13 cellular contexts compared by ENCODE assay signal in genomic region chr20:46985241-46985640, GRCh38.
A peak's percentile ranks its signal among the peaks of the same experiment; 100 is the strongest.
DNase-seq lines count a peak whose midpoint lies in the region; ATAC-seq and TF ChIP-seq lines count a peak whose summit lies in the region.
"Had no signal": no experiment of that assay in that cellular context is flagged by ENCODE, and none has a peak within 500 bp of the region (broad histone marks: within the 10 kb centered on the region; RNA-seq: fewer than 3 reads in every experiment).

No MANE protein-coding gene starts in this region.

- H3K9me3 ChIP-seq in adipocyte (ENCODE audit: control insufficient read depth, low read length) (peaks cover 8% of the 10 kb centered on the region), suprapubic skin (no peaks in the 10 kb centered on the region)

- H3K27ac ChIP-seq in suprapubic skin: peak overlapping the region; percentile 40
- H3K27ac ChIP-seq: 22Rv1; BLaER1 treated with 17β-estradiol and CSF1 and Interleukin-3, amounts not matched to agents 10 nM and 100 nM had no signal

- 68% methylated on average over 2 of the region's 2 CpGs for WGBS in suprapubic skin

- H3K27me3 ChIP-seq in adipocyte (replicated peaks; ENCODE audit: control insufficient read depth, insufficient read depth, low read length) (no peaks in the 10 kb centered on the region), suprapubic skin (no peaks in the 10 kb centered on the region)
- H3K27me3 ChIP-seq: BLaER1 treated with 17β-estradiol and CSF1 and Interleukin-3, amounts not matched to agents 10 nM and 100 nM had no signal

- no peak for TF ChIP-seq EP300 in suprapubic skin (IDR thresholded peaks at IDR 0.05)

- peaks cover 38% of the 10 kb centered on the region for H3K4me1 ChIP-seq in adipocyte (ENCODE audit: control insufficient read depth, insufficient read depth, low read length)
- H3K4me1 ChIP-seq in suprapubic skin: peaks cover 12% of the 10 kb centered on the region

- ATAC-seq in HG02973 (IDR thresholded peaks at IDR 0.05; ENCODE audit: unreplicated experiment): no peak

- H3K9ac ChIP-seq in adipocyte (ENCODE audit: low read length): peak overlapping the region; percentile 6
- H3K9ac ChIP-seq: BLaER1 treated with 17β-estradiol and CSF1 and Interleukin-3, amounts not matched to agents 10 nM and 100 nM had no signal

- no peak overlapping the region for H3K4me3 ChIP-seq in adipocyte (ENCODE audit: low read length)
- no peak overlapping the region for H3K4me3 ChIP-seq in suprapubic skin
- H3K4me3 ChIP-seq: BLaER1 treated with 17β-estradiol and CSF1 and Interleukin-3, amounts not matched to agents 10 nM and 100 nM had no signal

- peak; percentile 48 for DNase-seq in NCI-H345 (lab: John Stamatoyannopoulos, UW)
- DNase-seq in NCI-H345 treated with DMSO at 0.1 percent for 48 hours (lab: John Stamatoyannopoulos, UW; ENCODE audit: unreplicated experiment): no peak
- DNase-seq in adipocyte (ENCODE audit: low read depth): no peak
- peak; percentile 22 for DNase-seq in islet precursor cell
- DNase-seq in suprapubic skin (ENCODE audit: low spot score in 2 of 2): no peak
- no peak for DNase-seq in NCI-H2081 (lab: John Stamatoyannopoulos, UW)
- DNase-seq in foreskin melanocyte: no peak
- DNase-seq: NCI-H1092 treated with DMSO at 0.1 percent for 48 hours, NCI-H1694 treated with DMSO at 0.1 percent for 48 hours, NCI-H69 had no signal

- TF ChIP-seq POLR2A in suprapubic skin (IDR thresholded peaks at IDR 0.05): no peak

- no peak for TF ChIP-seq CTCF in suprapubic skin (IDR thresholded peaks at IDR 0.05)

- H3K36me3 ChIP-seq in adipocyte (ENCODE audit: control insufficient read depth, insufficient read depth, low read length, severe bottlenecking) (no peaks in the 10 kb centered on the region), suprapubic skin (no peaks in the 10 kb centered on the region)
- H3K36me3 ChIP-seq: BLaER1 treated with 17β-estradiol and CSF1 and Interleukin-3, amounts not matched to agents 10 nM and 100 nM had no signal

Comparison
In these comparisons a context has a peak if more than half of its experiments do, and no peak if none do; other contexts are left out.
1. DNase-seq: peak in NCI-H345 (single experiment) and islet precursor cell (single experiment); none in NCI-H345 treated with DMSO at 0.1 percent for 48 hours (single experiment), adipocyte (single experiment), suprapubic skin (0 of 2), NCI-H2081 (0 of 2) and foreskin melanocyte (single experiment).